Comparison of ENCODE assay signal across 18 cellular contexts in the genomic region with DNA sequence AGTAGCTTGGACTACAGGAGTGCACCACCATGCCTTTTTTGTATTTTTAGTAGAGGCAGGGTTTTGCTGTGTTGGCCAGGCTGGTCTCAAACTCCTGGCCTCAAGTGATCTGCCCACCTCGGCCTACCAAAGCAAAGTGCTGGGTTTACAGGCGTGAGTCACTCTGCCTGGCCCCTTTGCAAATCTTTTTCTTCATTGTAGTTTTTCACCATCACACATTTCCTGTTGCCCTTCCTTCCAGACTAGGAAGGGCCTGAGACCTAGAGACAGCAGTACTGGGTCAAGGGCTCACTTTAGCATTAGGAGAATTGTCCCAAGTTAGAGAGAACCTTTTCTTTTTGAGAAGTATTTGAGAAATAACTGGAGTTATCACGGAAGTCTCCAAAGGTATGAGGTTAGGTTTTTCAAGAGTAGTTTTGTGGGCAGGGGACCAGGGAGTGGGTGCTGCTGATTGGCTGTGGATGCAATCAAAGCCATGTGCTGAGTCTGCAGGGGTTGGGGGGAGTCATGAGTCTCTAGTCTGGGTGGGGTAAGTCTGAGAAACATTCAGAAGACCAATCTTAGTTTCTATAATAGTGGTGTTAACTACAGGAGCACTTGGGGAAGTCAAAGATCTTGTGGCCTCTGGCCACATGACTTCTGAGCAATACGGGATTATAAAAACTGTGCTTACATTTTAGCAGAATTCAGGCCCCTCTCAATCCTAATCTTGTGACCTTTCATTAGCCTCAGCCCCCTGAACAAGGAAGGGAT. TPM values are rescaled to one million over a fixed set of nuclear protein-coding genes. Genes with fewer than 3 reads are reported as not detected.
DNase-seq lines count a peak whose midpoint lies in the region; ATAC-seq and TF ChIP-seq lines count a peak whose summit lies in the region.
"Had no signal": no experiment of that assay in that cellular context is flagged by ENCODE, and none has a peak within 500 bp of the region (broad histone marks: within the 10 kb centered on the region; RNA-seq: fewer than 3 reads in every experiment).

No MANE protein-coding gene starts in this region.

- ATAC-seq in CD4-positive, alpha-beta T cell (ENCODE audit: poor library complexity) = no peak

- no CpG with 5 or more reads among the region's 4 CpGs for WGBS in trophoblast cell (ENCODE audit: extremely low coverage, insufficient coverage, insufficient read length)

- no peak overlapping the region for H3K4me2 ChIP-seq in trophoblast cell (ENCODE audit: low read length)

- peaks cover 26% of the 10 kb centered on the region for H3K79me2 ChIP-seq in trophoblast cell (ENCODE audit: control insufficient read depth, insufficient read depth, low read length, poor library complexity)
- H3K79me2 ChIP-seq: parathyroid adenoma had no signal

- H3K36me3 ChIP-seq in trophoblast cell (ENCODE audit: control insufficient read depth in 1 of 2, insufficient read depth in 2 of 2, low read length in 2 of 2) = peaks cover 4 to 11% of the 10 kb centered on the region in 2 experiments

- H3K9me3 Mint-ChIP-seq in CD4-positive, alpha-beta T cell = peaks cover 7% of the 10 kb centered on the region

- H3K4ac ChIP-seq in trophoblast cell (ENCODE audit: low read depth, low read length) = peak overlapping the region; percentile 89

- H4K8ac ChIP-seq in trophoblast cell (ENCODE audit: low read depth, low read length) = no peak overlapping the region

- H3K4me3 ChIP-seq in trophoblast cell (ENCODE audit: low read depth, low read length) = no peak overlapping the region

- H3K4me1 Mint-ChIP-seq in CD4-positive, alpha-beta T cell (ENCODE audit: low read depth) = peaks cover 93% of the 10 kb centered on the region

- no peak for DNase-seq in CD4-positive, alpha-beta T cell
- DNase-seq in HT1080 (ENCODE audit: low read depth) (peak; percentile 27), trophoblast cell (peak in 1 of 2 donors; percentile 10), OCI-M2 (lab: John Stamatoyannopoulos, UW; ENCODE audit: unreplicated experiment) (no peak), DMS79 treated with DMSO at 0.1 percent for 48 hours (lab: John Stamatoyannopoulos, UW) (no peak), NCI-H2029 (lab: John Stamatoyannopoulos, UW) (no peak), COLO668 (lab: John Stamatoyannopoulos, UW; ENCODE audit: unreplicated experiment) (no peak)
- DNase-seq: HFFc6; mesendoderm; NCI-H1105 treated with DMSO at 0.1 percent for 48 hours; NCI-H510A treated with DMSO at 0.1 percent for 48 hours; stimulated activated CD4-positive, alpha-beta T cell treated with anti-CD3 and anti-CD28 coated beads, Interleukin-2, amount 100 ng/mL, for 48 hours; stimulated activated naive CD4-positive, alpha-beta T cell had no signal

- no peak overlapping the region for H2AFZ ChIP-seq in trophoblast cell (ENCODE audit: insufficient read depth, low read length, poor library complexity)
- H2AFZ ChIP-seq: parathyroid adenoma had no signal

- H3K27ac Mint-ChIP-seq in CD4-positive, alpha-beta T cell = peak overlapping the region; percentile 76
- H3K27ac Mint-ChIP-seq: HFFc6 had no signal

- H3K36me3 Mint-ChIP-seq in CD4-positive, alpha-beta T cell (ENCODE audit: low read depth) = peaks cover 69% of the 10 kb centered on the region

- no peak overlapping the region for H4K12ac ChIP-seq in trophoblast cell (ENCODE audit: low read depth, low read length)

- H3K4me3 Mint-ChIP-seq in CD4-positive, alpha-beta T cell = no peak overlapping the region
- H3K4me3 Mint-ChIP-seq: brain, HFFc6 had no signal

- intact Hi-C loops in CD4-positive, alpha-beta T cell (cut with DNase I, micrococcal nuclease) = no loop called here

- H3K79me1 ChIP-seq in trophoblast cell (ENCODE audit: low read length) = peaks cover 6% of the 10 kb centered on the region

- TF ChIP-seq CTCF in CD4-positive, alpha-beta T cell (IDR thresholded peaks at IDR 0.05) = no peak

- H3K14ac ChIP-seq in trophoblast cell (ENCODE audit: low read length) = no peak overlapping the region

- no peak overlapping the region for H2BK120ac ChIP-seq in trophoblast cell (ENCODE audit: insufficient read depth, low read length, poor library complexity)

- H2BK12ac ChIP-seq in trophoblast cell (ENCODE audit: low read length) = no peak overlapping the region

- H3K4me1 ChIP-seq in trophoblast cell (ENCODE audit: control insufficient read depth in 1 of 2, insufficient read depth in 2 of 2, low read length in 2 of 2) = peaks cover 16 to 23% of the 10 kb centered on the region in 2 experiments
- H3K4me1 ChIP-seq: parathyroid adenoma had no signal

- CTCF ChIA-PET in CD4-positive, alpha-beta T cell (lab: Charles Lee) = no interaction called here

- no peak overlapping the region for H3K27ac ChIP-seq in CD4-positive, alpha-beta T cell (ENCODE audit: low read depth, low read length)
- H3K27ac ChIP-seq in cingulate gyrus (ENCODE audit: low read depth, low read length) = peak overlapping the region; percentile 15
- H3K27ac ChIP-seq in trophoblast cell (ENCODE audit: low read depth, low read length) = no peak overlapping the region
- H3K27ac ChIP-seq: C4-2B, epithelial cell of prostate, parathyroid adenoma had no signal

- peaks cover 4% of the 10 kb centered on the region for H3K9me3 ChIP-seq in CD4-positive, alpha-beta T cell (ENCODE audit: control insufficient read depth, low read length)
- H3K9me3 ChIP-seq in trophoblast cell (ENCODE audit: insufficient read depth, low read depth, low read length) = no peaks in the 10 kb centered on the region

- H3K27me3 ChIP-seq in CD4-positive, alpha-beta T cell (ENCODE audit: control insufficient read depth, insufficient read depth, low read length) = no peaks in the 10 kb centered on the region
- H3K27me3 ChIP-seq in trophoblast cell (ENCODE audit: insufficient read depth, low read length) = no peaks in the 10 kb centered on the region

- H3K27me3 Mint-ChIP-seq in CD4-positive, alpha-beta T cell = no peaks in the 10 kb centered on the region

- no peak overlapping the region for H3K18ac ChIP-seq in trophoblast cell (ENCODE audit: low read length)

- no peak overlapping the region for H2AK5ac ChIP-seq in trophoblast cell (ENCODE audit: low read length)

- no peak overlapping the region for H4K91ac ChIP-seq in trophoblast cell (ENCODE audit: low read depth, low read length)

- no peak overlapping the region for H2BK5ac ChIP-seq in trophoblast cell (ENCODE audit: low read depth, low read length, poor library complexity)

- H3K23ac ChIP-seq in trophoblast cell (ENCODE audit: low read length) = no peak overlapping the region

- H3K9ac ChIP-seq in trophoblast cell (ENCODE audit: low read length) = no peak overlapping the region
- H3K9ac ChIP-seq: parathyroid adenoma had no signal

- POLR2A ChIA-PET in CD4-positive, alpha-beta T cell (lab: Charles Lee) = no interaction called here

RNA-seq across cellular contexts. Expression of gene B3GNT2, which starts 23.7 kb away (rescaled TPM):
- 10 to 100 TPM; 47.7 TPM for total RNA-seq in CD4-positive, alpha-beta T cell
- 20.5 and 26.5 TPM in 2 replicates for total RNA-seq in HT1080 (2014; rRNA removed; shearing (Covaris generic))
- polyA plus RNA-seq in HT1080 (2015; cell fraction: cytosol; rRNA removed) = 15.3 and 17.3 TPM in 2 replicates
- 11.6 and 14.2 TPM in 2 replicates for polyA plus RNA-seq in HT1080 (2015; cell fraction: nucleus; rRNA removed)
- polyA plus RNA-seq in trophoblast cell (2013) = 24.8 and 26.0 TPM in 2 replicates
